Comparison of ENCODE assay signal across 8 cellular contexts in the genomic region with DNA sequence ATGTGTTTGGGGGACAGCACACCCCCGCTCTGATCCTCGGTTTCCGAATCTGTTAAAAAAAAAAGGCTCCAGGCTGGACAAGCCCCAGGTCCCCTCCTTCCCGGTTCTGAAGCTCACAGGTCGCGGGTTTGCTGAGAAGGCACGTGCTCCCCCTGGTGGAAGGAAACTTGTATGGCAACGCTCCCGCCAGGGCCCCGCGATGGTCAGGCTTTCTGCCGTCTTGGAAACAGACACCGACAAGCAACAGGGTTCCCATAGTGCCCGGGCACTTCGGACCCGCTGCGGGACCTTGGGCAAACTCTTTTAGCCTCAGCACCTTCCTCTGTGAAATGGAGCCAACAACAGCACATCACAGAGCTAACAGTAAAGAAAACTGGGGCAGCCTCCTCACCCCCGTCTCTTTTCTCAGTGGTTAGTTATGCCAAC.
A peak's percentile ranks its signal among the peaks of the same experiment; 100 is the strongest.
DNase-seq lines count a peak whose midpoint lies in the region; ATAC-seq, FAIRE-seq and TF ChIP-seq lines count a peak whose summit lies in the region.

No MANE protein-coding gene starts in this region.

- H3K9me3 Mint-ChIP-seq in activated T-cell treated with anti-CD3 and anti-CD28 coated beads, Interleukin-2, amount 50 U/mL, for 72 hours, result no peaks in the 10 kb centered on the region

- peak overlapping the region; percentile 7 for H2AK5ac ChIP-seq in neuronal stem cell (ENCODE audit: low read depth, low read length)

- H3K4ac ChIP-seq in neuronal stem cell (ENCODE audit: low read length), result no peak overlapping the region

- no peak overlapping the region for H3K18ac ChIP-seq in neuronal stem cell (ENCODE audit: low read length)

- ATAC-seq in activated T-cell treated with anti-CD3 and anti-CD28 coated beads, Interleukin-2, amount 50 U/mL, for 72 hours (replicated peaks in 1 of 2), result peak; percentile 39 to 43
- no peak for ATAC-seq in GM18907 (IDR thresholded peaks at IDR 0.05; ENCODE audit: unreplicated experiment)

- H2AFZ ChIP-seq in neuronal stem cell (ENCODE audit: low read length), result no peak overlapping the region

- H3K4me3 Mint-ChIP-seq in activated T-cell treated with anti-CD3 and anti-CD28 coated beads, Interleukin-2, amount 50 U/mL, for 72 hours, result no peak overlapping the region

- no peaks in the 10 kb centered on the region for H3K36me3 Mint-ChIP-seq in activated T-cell treated with anti-CD3 and anti-CD28 coated beads, Interleukin-2, amount 50 U/mL, for 72 hours (ENCODE audit: insufficient read depth in 2 of 2)

- no peak overlapping the region for H3K27ac Mint-ChIP-seq in activated T-cell treated with anti-CD3 and anti-CD28 coated beads, Interleukin-2, amount 50 U/mL, for 72 hours

- H4K8ac ChIP-seq in neuronal stem cell (ENCODE audit: low read depth, low read length), result no peak overlapping the region

- no peak overlapping the region for H2BK15ac ChIP-seq in neuronal stem cell (ENCODE audit: low read length)

- H3K14ac ChIP-seq in neuronal stem cell (ENCODE audit: low read length), result no peak overlapping the region

- H3K27me3 ChIP-seq in neuronal stem cell (ENCODE audit: control insufficient read depth in 3 of 3, insufficient read depth in 3 of 3, low read depth in 1 of 3, low read length in 3 of 3), result peaks cover 0 to 66% (median 14%) of the 10 kb centered on the region in 3 experiments

- no peak overlapping the region for H3K4me3 ChIP-seq in fibroblast of pulmonary artery (replicated peaks; ENCODE audit: low read depth, low read length)
- no peak overlapping the region for H3K4me3 ChIP-seq in neuronal stem cell (ENCODE audit: low read length in 2 of 2)

- H3K79me1 ChIP-seq in neuronal stem cell (ENCODE audit: low read depth, low read length), result peaks cover 3% of the 10 kb centered on the region

- peak overlapping the region; percentile 70 for H3K23ac ChIP-seq in neuronal stem cell (ENCODE audit: low read depth, low read length, poor library complexity)

- no peak overlapping the region for H3K27ac ChIP-seq in neuronal stem cell (replicated peaks; ENCODE audit: low read length)
- no peak overlapping the region for H3K27ac ChIP-seq in substantia nigra (ENCODE audit: low read depth, low read length, poor library complexity, severe bottlenecking)

- no peak overlapping the region for H2BK5ac ChIP-seq in neuronal stem cell (ENCODE audit: low read length)

- peaks cover 0 to 5% of the 10 kb centered on the region in 2 donors for H3K4me1 ChIP-seq in neuronal stem cell (ENCODE audit: control insufficient read depth in 2 of 2, insufficient read depth in 1 of 2, low read depth in 1 of 2, low read length in 2 of 2)

- peak; percentile 86 for TF ChIP-seq CTCF in fibroblast of pulmonary artery (IDR thresholded peaks at IDR 0.05; ENCODE audit: low read length, missing control alignments)

- FAIRE-seq in RCC 7860 (lab: Jason Lieb, UNC), result no peak

- H3K9ac ChIP-seq in neuronal stem cell (ENCODE audit: low read depth, low read length, poor library complexity), result no peak overlapping the region

- WGBS in neuronal stem cell (ENCODE audit: extremely low coverage in 2 of 2, insufficient read length in 2 of 2, insufficient replicate concordance in 1 of 2), 2 donors, result no CpG with 5 or more reads among the region's 18 CpGs

- no peak overlapping the region for H2BK12ac ChIP-seq in neuronal stem cell (ENCODE audit: low read length)

- H4K91ac ChIP-seq in neuronal stem cell (ENCODE audit: low read depth, low read length, poor library complexity), result no peak overlapping the region

- no peaks in the 10 kb centered on the region for H3K36me3 ChIP-seq in neuronal stem cell (replicated peaks in 1 of 2; ENCODE audit: control insufficient read depth in 2 of 2, insufficient read depth in 2 of 2, low read length in 2 of 2)

- peaks cover 0 to 8% of the 10 kb centered on the region in 2 donors for H3K9me3 ChIP-seq in neuronal stem cell (replicated peaks in 1 of 2; ENCODE audit: control insufficient read depth in 2 of 2, insufficient read depth in 1 of 2, low read depth in 1 of 2, low read length in 2 of 2)

- peak; percentile 91 for DNase-seq in D341Med (ENCODE audit: low spot score)
- peak; percentile 41 for DNase-seq in LHCN-M2 (ENCODE audit: low read depth)
- peak; percentile 35 for DNase-seq in RCC 7860 (ENCODE audit: low spot score)
- DNase-seq in activated T-cell treated with anti-CD3 and anti-CD28 coated beads, Interleukin-2, amount 50 U/mL, for 72 hours, result peak; percentile 68 to 74
- DNase-seq in fibroblast of pulmonary artery (ENCODE audit: low read depth), result peak; percentile 77
- peak; percentile 85 for DNase-seq in neuronal stem cell (ENCODE audit: low spot score)
- DNase-seq in substantia nigra (lab: John Stamatoyannopoulos, UW), result peak in 43 of 49 donors; percentile 6 to 83 (median 48)

- no peak overlapping the region for H2BK120ac ChIP-seq in neuronal stem cell (ENCODE audit: low read depth, low read length)

- H3K4me2 ChIP-seq in neuronal stem cell (ENCODE audit: insufficient read depth, low read length, poor library complexity, severe bottlenecking), result no peak overlapping the region

- no peaks in the 10 kb centered on the region for H3K4me1 Mint-ChIP-seq in activated T-cell treated with anti-CD3 and anti-CD28 coated beads, Interleukin-2, amount 50 U/mL, for 72 hours (ENCODE audit: low read depth)

- H3K27me3 Mint-ChIP-seq in activated T-cell treated with anti-CD3 and anti-CD28 coated beads, Interleukin-2, amount 50 U/mL, for 72 hours (ENCODE audit: low read depth), result peaks cover 47% of the 10 kb centered on the region

Comparison
In these comparisons a context has a peak if more than half of its experiments do, and no peak if none do; other contexts are left out.
1. DNase-seq: peak in every context shown above with its lines; median percentile 91 in D341Med; 85 in neuronal stem cell; 77 in fibroblast of pulmonary artery; 71 in activated T-cell treated with anti-CD3 and anti-CD28 coated beads, Interleukin-2, amount 50 U/mL, for 72 hours; 48 in substantia nigra; 41 in LHCN-M2; 35 in RCC 7860.